5 cellular contexts compared by ENCODE assay signal in the genomic region with DNA sequence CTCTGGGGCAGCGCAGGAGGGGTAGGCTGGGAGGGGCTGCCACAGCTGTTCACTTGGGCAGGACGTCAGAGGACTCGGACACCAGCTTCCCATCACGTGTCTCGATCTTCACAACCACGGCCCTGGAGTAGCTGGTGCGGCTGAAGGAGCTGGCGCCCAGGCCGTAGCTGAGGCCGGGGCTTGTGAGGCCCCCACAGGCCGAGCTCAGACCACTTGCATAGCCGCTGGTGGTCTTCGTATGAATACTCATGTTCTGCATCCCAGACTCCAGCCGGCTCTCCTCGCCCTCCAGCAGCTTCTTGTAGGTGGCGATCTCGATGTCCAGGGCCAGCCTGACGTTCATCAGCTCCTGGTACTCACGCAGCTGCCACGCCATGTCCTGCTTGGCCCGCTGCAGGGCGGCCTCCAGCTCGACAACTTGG. TPM values are rescaled to one million over a fixed set of nuclear protein-coding genes. Genes with fewer than 3 reads are reported as not detected.
DNase-seq lines count a peak whose midpoint lies in the region; ATAC-seq, FAIRE-seq and TF ChIP-seq lines count a peak whose summit lies in the region.
"Not testable (repeated sequence)": the region's sequence is repeated elsewhere in the genome, so short reads cannot be mapped to it uniquely, and the experiment has no call there.

No MANE protein-coding gene starts in this region.

- not testable (repeated sequence) for FAIRE-seq in K562 (lab: Jason Lieb, UNC); kidney (lab: Jason Lieb, UNC)

- not testable (repeated sequence) for H3K4me3 Mint-ChIP-seq in osteocyte (ENCODE audit: unreplicated experiment)

- not testable (repeated sequence) for DNase-seq in K562 (ENCODE audit: extremely low read depth in 1 of 4, low spot score in 3 of 4); neuronal stem cell (ENCODE audit: low spot score)
- peak in 2 of 3 donors; percentile 30 to 33 for DNase-seq in right cardiac atrium
- DNase-seq in kidney, result peak; percentile 69
- peak; percentile 81 for DNase-seq in osteocyte (ENCODE audit: extremely low spot score, unreplicated experiment)

- H3K36me3 Mint-ChIP-seq in osteocyte (ENCODE audit: unreplicated experiment), result peaks cover 55% of the 10 kb centered on the region

- H2BK120ac ChIP-seq in neuronal stem cell (ENCODE audit: low read depth, low read length), result not testable (repeated sequence)

- peaks cover 55% of the 10 kb centered on the region; the same call in 2 of the 3 replicates for H3K36me3 ChIP-seq in K562 (ENCODE audit: control insufficient read depth, insufficient read depth, low read length)
- peaks cover 10 to 21% of the 10 kb centered on the region in 2 donors for H3K36me3 ChIP-seq in kidney (ENCODE audit: control insufficient read depth in 1 of 2, insufficient read depth in 2 of 2, low read length in 2 of 2)
- H3K36me3 ChIP-seq in neuronal stem cell (replicated peaks in 1 of 2; ENCODE audit: control insufficient read depth in 2 of 2, insufficient read depth in 2 of 2, low read length in 2 of 2), result peaks cover 5 to 94% of the 10 kb centered on the region in 2 donors

- not testable (repeated sequence) for H3K18ac ChIP-seq in neuronal stem cell (ENCODE audit: low read length)

- BruUV-seq in K562 (replicated peaks; lab: Mats Ljungman, UMichigan), result not testable (repeated sequence)

- not testable (repeated sequence) for H4K20me1 ChIP-seq in K562 (replicated peaks; ENCODE audit: control insufficient read depth, insufficient read depth, low read length)

- POLR2A ChIA-PET in K562 (lab: Yijun Ruan, JAX), result interaction anchor here (1.1 kb wide), 1 partner anchor 15 kb away, joined by 4 read pairs; no protein-coding TSS in a partner anchor

- not testable (repeated sequence) for TF ChIP-seq EP300 in K562 (IDR thresholded peaks at IDR 0.05; ENCODE audit: low read length)

- not testable (repeated sequence) for H3K27me3 ChIP-seq in K562 (ENCODE audit: control insufficient read depth in 2 of 2, insufficient read depth in 2 of 2, low read length in 2 of 2); right cardiac atrium (ENCODE audit: control insufficient read depth, insufficient read depth); neuronal stem cell (ENCODE audit: control insufficient read depth in 3 of 3, insufficient read depth in 3 of 3, low read depth in 1 of 3, low read length in 3 of 3)

- not testable (repeated sequence) for ATAC-seq in K562, right cardiac atrium

- CTCF ChIA-PET in K562 (lab: Yijun Ruan, JAX; ENCODE audit: low intra/inter-chr PET ratio), result not testable (repeated sequence)

- not testable (repeated sequence) for H2BK5ac ChIP-seq in neuronal stem cell (ENCODE audit: low read length)

- not testable (repeated sequence) for H3K4me2 ChIP-seq in K562 (ENCODE audit: insufficient read depth, low read length); neuronal stem cell (ENCODE audit: insufficient read depth, low read length, poor library complexity, severe bottlenecking)

- not testable (repeated sequence) for H3K27ac ChIP-seq in K562 (ENCODE audit: extremely low read depth, low read depth, low read length); right cardiac atrium (ENCODE audit: low read length); kidney (ENCODE audit: low read depth in 2 of 2, low read length in 2 of 2); neuronal stem cell (replicated peaks; ENCODE audit: low read length)

- not testable (repeated sequence) for TF ChIP-seq RAD21 in K562 (CRISPR knock-in tag; conservative IDR thresholded peaks at IDR 0.05 in 1 of 2, IDR thresholded peaks at IDR 0.05 in 1 of 2)

- H3K14ac ChIP-seq in neuronal stem cell (ENCODE audit: low read length), result not testable (repeated sequence)

- H3K79me1 ChIP-seq in neuronal stem cell (ENCODE audit: low read depth, low read length), result not testable (repeated sequence)

- not testable (repeated sequence) for H3K27ac Mint-ChIP-seq in osteocyte (ENCODE audit: unreplicated experiment)

- not testable (repeated sequence) for H3K9ac ChIP-seq in K562 (ENCODE audit: insufficient read depth in 1 of 2, low read depth in 2 of 2, low read length in 2 of 2); kidney (ENCODE audit: low read length in 2 of 2); neuronal stem cell (ENCODE audit: low read depth, low read length, poor library complexity)

- H4K91ac ChIP-seq in neuronal stem cell (ENCODE audit: low read depth, low read length, poor library complexity), result not testable (repeated sequence)

- not testable (repeated sequence) for H2BK15ac ChIP-seq in neuronal stem cell (ENCODE audit: low read length)

- peak overlapping the region; percentile 55 for H3K23ac ChIP-seq in neuronal stem cell (ENCODE audit: low read depth, low read length, poor library complexity)

- H3K4me3 ChIP-seq in K562; right cardiac atrium (ENCODE audit: low read length); kidney (ENCODE audit: low read length in 2 of 2); neuronal stem cell (ENCODE audit: low read length in 2 of 2): not testable (repeated sequence)

- not testable (repeated sequence) for TF ChIP-seq POLR2A in K562 (conservative IDR thresholded peaks at IDR 0.05)

- H3K79me2 ChIP-seq in K562 (ENCODE audit: control insufficient read depth, insufficient read depth, low read length), result not testable (repeated sequence)

- not testable (repeated sequence) for H2AK5ac ChIP-seq in neuronal stem cell (ENCODE audit: low read depth, low read length)

- intact Hi-C loops in K562 (cut with micrococcal nuclease); right cardiac atrium (cut with DNase I); kidney (cut with DNase I): not testable (repeated sequence)

- not testable (repeated sequence) for H3K9me3 Mint-ChIP-seq in osteocyte (ENCODE audit: unreplicated experiment)

- H3K9me3 ChIP-seq in K562 (replicated peaks; ENCODE audit: control insufficient read depth, insufficient read depth, low read depth, low read length); right cardiac atrium (ENCODE audit: control insufficient read depth, low read length); kidney (ENCODE audit: control insufficient read depth in 1 of 2, low read length in 2 of 2); neuronal stem cell (replicated peaks in 1 of 2; ENCODE audit: control insufficient read depth in 2 of 2, insufficient read depth in 1 of 2, low read depth in 1 of 2, low read length in 2 of 2): not testable (repeated sequence)

- 91% methylated on average over 8 of the region's 23 CpGs for WGBS in K562 (ENCODE audit: insufficient coverage, low coverage, missing lambda C conversion rate)
- WGBS in right cardiac atrium, result 97% methylated on average over 23 of the region's 23 CpGs
- no CpG with 5 or more reads among the region's 23 CpGs for WGBS in neuronal stem cell (ENCODE audit: extremely low coverage in 2 of 2, insufficient read length in 2 of 2, insufficient replicate concordance in 1 of 2), 2 donors

- not testable (repeated sequence) for TF ChIP-seq CTCF in K562 (IDR thresholded peaks at IDR 0.05 in 2 of 3, conservative IDR thresholded peaks at IDR 0.05 in 1 of 3; ENCODE audit: insufficient read depth in 2 of 3, low read depth in 1 of 3, low read length in 3 of 3); kidney (IDR thresholded peaks at IDR 0.05; ENCODE audit: borderline replicate concordance, extremely low read depth, insufficient read depth); osteocyte (IDR thresholded peaks at IDR 0.05)

- H2AFZ ChIP-seq in K562 (ENCODE audit: low read depth, low read length); neuronal stem cell (ENCODE audit: low read length): not testable (repeated sequence)

- not testable (repeated sequence) for H3K9me1 ChIP-seq in K562 (ENCODE audit: control insufficient read depth, insufficient read depth, low read length)

- H2BK12ac ChIP-seq in neuronal stem cell (ENCODE audit: low read length), result not testable (repeated sequence)

- not testable (repeated sequence) for H3K4ac ChIP-seq in neuronal stem cell (ENCODE audit: low read length)

- in situ Hi-C loops in K562 (cut with MboI), result not testable (repeated sequence)

- peak overlapping the region; percentile 43 for H4K8ac ChIP-seq in neuronal stem cell (ENCODE audit: low read depth, low read length)

- H3K27me3 Mint-ChIP-seq in osteocyte (ENCODE audit: unreplicated experiment), result not testable (repeated sequence)

- H3K4me1 ChIP-seq in K562 (replicated peaks in 1 of 2; ENCODE audit: control insufficient read depth in 2 of 2, insufficient read depth in 2 of 2, low read length in 2 of 2); right cardiac atrium (ENCODE audit: control insufficient read depth, insufficient read depth, low read length); kidney (ENCODE audit: control insufficient read depth in 1 of 2, insufficient read depth in 1 of 2, low read depth in 1 of 2, low read length in 2 of 2); neuronal stem cell (ENCODE audit: control insufficient read depth in 2 of 2, insufficient read depth in 1 of 2, low read depth in 1 of 2, low read length in 2 of 2): not testable (repeated sequence)

- not testable (repeated sequence) for H3K4me1 Mint-ChIP-seq in osteocyte (ENCODE audit: unreplicated experiment)

RNA-seq across cellular contexts. Expression of gene CEP120, which starts 22.3 kb away (rescaled TPM):
- total RNA-seq in K562 (2011; cell fraction: chromatin; rRNA removed; ENCODE audit: low replicate concordance), result 90.2 and 99.8 TPM in 2 replicates
- total RNA-seq in K562 (2011; cell fraction: nucleolus; rRNA removed), result 24.0 and 29.1 TPM in 2 replicates
- 14.7 and 29.8 TPM in 2 replicates for total RNA-seq in K562 (2011; cell fraction: nucleoplasm; rRNA removed)
- total RNA-seq in K562 (2014; rRNA removed) (12.4 and 13.6 TPM in 2 replicates), K562 (2014; rRNA removed; fragmentation: Illumina TruSeq; extraction: Trizol) (21.0 and 22.1 TPM in 2 replicates), K562 (2015; rRNA removed; fragmentation: Illumina TruSeq; extraction: Trizol) (18.1 and 19.0 TPM in 2 replicates), K562 (2021) (18.9 and 20.5 TPM in 2 replicates), right cardiac atrium (10 to 100 TPM; 11.1 to 16.1 (median 14.0) TPM), kidney (22.1 TPM), osteocyte (18.7 and 20.8 TPM in 2 replicates)
- polyA plus RNA-seq in K562 (2011; rRNA removed) (24.9 and 26.1 TPM in 2 replicates), K562 (2014; fragmentation: Illumina TruSeq; extraction: Trizol) (12.9 and 14.4 TPM in 2 replicates), K562 (2014; fragmentation: Nextera tagmentation; extraction: Ambion mirVana) (1 to 10 TPM; 3.3 to 3.9 TPM), K562 (2014; rRNA removed) (9.1 and 10.1 TPM in 2 replicates), right cardiac atrium (4.7 TPM), kidney (ENCODE audit: insufficient read depth, low read depth, low replicate concordance) (4.6 TPM)
- polyA plus RNA-seq in K562 (2011; cell fraction: cytosol; rRNA removed), result 8.4 and 14.0 TPM in 2 replicates
- polyA plus RNA-seq in K562 (2011; cell fraction: nucleus; rRNA removed), result 30.7 and 32.9 TPM in 2 replicates
- polyA plus RNA-seq in K562 (2012), result 6.1 and 11.1 TPM in 2 replicates
- 61.2 and 64.1 TPM in 2 replicates for polyA minus RNA-seq in K562 (2011; rRNA and poly(A)+ RNA removed)
- polyA minus RNA-seq in K562 (2011; cell fraction: cytosol; rRNA and poly(A)+ RNA removed), result 9.6 and 11.6 TPM in 2 replicates
- polyA minus RNA-seq in K562 (2011; cell fraction: nucleus; rRNA and poly(A)+ RNA removed), result 28.1 and 44.1 TPM in 2 replicates
- 13.0 TPM for polyA plus RNA-seq in neuronal stem cell (2013, experiment 1 of 2)
- polyA plus RNA-seq in neuronal stem cell (2013, experiment 2 of 2), result 13.5 TPM
